ENCODE assay signal across 17 cellular contexts in the genomic region with DNA sequence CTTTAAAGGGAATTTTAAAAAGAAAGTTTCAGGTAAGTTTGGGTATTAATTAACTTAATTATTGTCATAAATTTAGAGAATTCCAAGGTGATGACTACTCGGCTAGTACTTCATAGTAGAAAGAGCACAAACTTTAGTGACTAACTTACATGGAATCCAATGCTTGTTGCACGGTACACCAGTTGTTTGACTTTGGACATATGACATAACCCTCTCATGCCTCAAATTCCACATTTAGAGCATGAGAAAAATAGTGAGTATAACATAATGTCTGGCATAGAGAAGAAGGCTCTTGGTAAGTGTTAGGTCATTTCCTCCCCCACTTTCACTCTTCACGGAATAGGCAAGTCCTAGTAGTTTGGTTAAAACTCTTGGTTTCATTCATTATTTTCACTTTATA.
DNase-seq lines count a peak whose midpoint lies in the region; ATAC-seq and TF ChIP-seq lines count a peak whose summit lies in the region.
"Had no signal": no experiment of that assay in that cellular context is flagged by ENCODE, and none has a peak within 500 bp of the region (broad histone marks: within the 10 kb centered on the region; RNA-seq: fewer than 3 reads in every experiment).

No MANE protein-coding gene starts in this region.

- no peak overlapping the region for H3K4me3 ChIP-seq in body of pancreas
- H3K4me3 ChIP-seq: esophagus muscularis mucosa, stomach had no signal

- no peak for TF ChIP-seq POLR2A in body of pancreas (IDR thresholded peaks at IDR 0.05)

- TF ChIP-seq CTCF in body of pancreas (IDR thresholded peaks at IDR 0.05): no peak

- peak; percentile 59 for ATAC-seq in body of pancreas

- no peaks in the 10 kb centered on the region for H3K36me3 ChIP-seq in body of pancreas (replicated peaks in 1 of 2; ENCODE audit: insufficient read depth in 1 of 2, low read depth in 2 of 2)
- H3K36me3 ChIP-seq: esophagus muscularis mucosa, stomach had no signal

- intact Hi-C loops in body of pancreas (cut with DNase I): no loop called here

- no peaks in the 10 kb centered on the region for H3K9me3 ChIP-seq in body of pancreas
- H3K9me3 ChIP-seq: esophagus muscularis mucosa, stomach had no signal

- no peaks in the 10 kb centered on the region for H3K27me3 ChIP-seq in body of pancreas
- H3K27me3 ChIP-seq: esophagus muscularis mucosa, stomach had no signal

- no peaks in the 10 kb centered on the region for H3K4me1 ChIP-seq in body of pancreas
- H3K4me1 ChIP-seq: esophagus muscularis mucosa, stomach had no signal

- no peak overlapping the region for H3K27ac ChIP-seq in body of pancreas
- H3K27ac ChIP-seq: esophagus muscularis mucosa, stomach had no signal

- 57 to 65% methylated on average over 3 of the region's 3 CpGs for WGBS in body of pancreas, 2 donors

- DNase-seq in A172 (ENCODE audit: low spot score) (peak; percentile 90), HT-29 (ENCODE audit: low spot score) (peak; percentile 46), body of pancreas (no peak), hepatic stellate cell (ENCODE audit: low spot score) (peak; percentile 5), NCI-H510A treated with DMSO at 0.1 percent for 48 hours (lab: John Stamatoyannopoulos, UW) (no peak), DMS153 treated with DMSO at 0.1 percent for 48 hours (lab: John Stamatoyannopoulos, UW; ENCODE audit: unreplicated experiment) (no peak), NCI-H2107 (lab: John Stamatoyannopoulos, UW) (no peak)
- no peak for DNase-seq in stimulated activated CD4-positive, alpha-beta T cell treated with anti-CD3 and anti-CD28 coated beads, Interleukin-1b, Interleukin-23, amount 100 ng/mL, for 48 hours
- DNase-seq: activated CD8-positive, alpha-beta memory T cell treated with anti-CD3 and anti-CD28 coated beads, Interleukin-2, amount 50 U/mL, for 4 hours; anterior cingulate cortex; KG1; NCI-H2171 treated with DMSO at 0.1 percent for 48 hours; nucleus accumbens; OCI-M1; stimulated activated CD4-positive, alpha-beta T cell treated with anti-CD3 and anti-CD28 coated beads, Interleukin-2, amount 100 ng/mL, for 48 hours; stomach had no signal

Comparison
In these comparisons a context has a peak if more than half of its experiments do, and no peak if none do; other contexts are left out.
1. DNase-seq: peak in A172 (single experiment), HT-29 (single experiment) and hepatic stellate cell (single experiment); none in body of pancreas (0 of 4), NCI-H510A treated with DMSO at 0.1 percent for 48 hours (single experiment), DMS153 treated with DMSO at 0.1 percent for 48 hours (single experiment), stimulated activated CD4-positive, alpha-beta T cell treated with anti-CD3 and anti-CD28 coated beads, Interleukin-1b, Interleukin-23, amount 100 ng/mL, for 48 hours (single experiment) and NCI-H2107 (single experiment).